ENCODE assay signal across 1 cellular context in genomic region chr15:101372149-101372577, GRCh38.
TF ChIP-seq lines count a peak whose summit lies in the region.

No MANE protein-coding gene starts in this region.

TF ChIP-seq in GM23338, 12 proteins besides CTCF, POLR2A, EP300 and RAD21 (continued from another document):
- no peak for TF ChIP-seq ZNF462 (CRISPR knock-in tag; IDR thresholded peaks at IDR 0.05)
TF ChIP-seq in GM23338: peak in this region for 0.
